Comparison of ENCODE assay signal across 28 cellular contexts in genomic region chr16:26593700-26594099, GRCh38.
DNase-seq lines count a peak whose midpoint lies in the region; ATAC-seq, FAIRE-seq and TF ChIP-seq lines count a peak whose summit lies in the region.
"Had no signal": no experiment of that assay in that cellular context is flagged by ENCODE, and none has a peak within 500 bp of the region (broad histone marks: within the 10 kb centered on the region; RNA-seq: fewer than 3 reads in every experiment).

No MANE protein-coding gene starts in this region.

- H3K36me3 ChIP-seq in KOPT-K1 (ENCODE audit: insufficient read depth, low read length), result no peaks in the 10 kb centered on the region
- H3K36me3 ChIP-seq: Peyer's patch had no signal

- H3K9me3 ChIP-seq in KOPT-K1 (ENCODE audit: insufficient read depth, low read length, poor library complexity, severe bottlenecking), result no peaks in the 10 kb centered on the region
- H3K9me3 ChIP-seq: Peyer's patch had no signal

- H3K9me3 Mint-ChIP-seq in activated naive CD8-positive, alpha-beta T cell (ENCODE audit: low read depth), result no peaks in the 10 kb centered on the region
- peaks cover 3% of the 10 kb centered on the region for H3K9me3 Mint-ChIP-seq in activated naive CD8-positive, alpha-beta T cell treated with anti-CD3 and anti-CD28 coated beads for 36 hours
- H3K9me3 Mint-ChIP-seq in activated T-helper 17 cell treated with anti-CD3 and anti-CD28 coated beads, Interleukin-2, amount 50 U/mL, for 72 hours, result no peaks in the 10 kb centered on the region
- H3K9me3 Mint-ChIP-seq in stimulated activated effector memory CD8-positive, alpha-beta T cell treated with anti-CD3 and anti-CD28 coated beads, Interleukin-12 subunit alpha, Interleukin-12 subunit beta, amount 100 ng/mL, for 72 hours, result no peaks in the 10 kb centered on the region
- H3K9me3 Mint-ChIP-seq: CD8-positive, alpha-beta T cell; IgD-negative memory B cell had no signal

- H3K27ac Mint-ChIP-seq in activated naive CD8-positive, alpha-beta T cell, result peak overlapping the region; percentile 68
- H3K27ac Mint-ChIP-seq in activated naive CD8-positive, alpha-beta T cell treated with anti-CD3 and anti-CD28 coated beads for 36 hours, result no peak overlapping the region
- H3K27ac Mint-ChIP-seq in activated T-helper 17 cell treated with anti-CD3 and anti-CD28 coated beads, Interleukin-2, amount 50 U/mL, for 72 hours, result peak overlapping the region; percentile 61
- peak overlapping the region; percentile 57 for H3K27ac Mint-ChIP-seq in stimulated activated effector memory CD8-positive, alpha-beta T cell treated with anti-CD3 and anti-CD28 coated beads, Interleukin-12 subunit alpha, Interleukin-12 subunit beta, amount 100 ng/mL, for 72 hours
- H3K27ac Mint-ChIP-seq: CD8-positive, alpha-beta T cell; GM23338; IgD-negative memory B cell had no signal

- peaks cover 1% of the 10 kb centered on the region for H3K27me3 Mint-ChIP-seq in activated naive CD8-positive, alpha-beta T cell
- H3K27me3 Mint-ChIP-seq in activated naive CD8-positive, alpha-beta T cell treated with anti-CD3 and anti-CD28 coated beads for 36 hours, result peaks cover 56% of the 10 kb centered on the region
- no peaks in the 10 kb centered on the region for H3K27me3 Mint-ChIP-seq in activated T-helper 17 cell treated with anti-CD3 and anti-CD28 coated beads, Interleukin-2, amount 50 U/mL, for 72 hours

- peaks cover 28% of the 10 kb centered on the region for H3K4me1 Mint-ChIP-seq in activated naive CD8-positive, alpha-beta T cell (ENCODE audit: low read depth)
- H3K4me1 Mint-ChIP-seq in activated naive CD8-positive, alpha-beta T cell treated with anti-CD3 and anti-CD28 coated beads for 36 hours, result peaks cover 33% of the 10 kb centered on the region
- H3K4me1 Mint-ChIP-seq in activated T-helper 17 cell treated with anti-CD3 and anti-CD28 coated beads, Interleukin-2, amount 50 U/mL, for 72 hours, result peaks cover 7% of the 10 kb centered on the region
- H3K4me1 Mint-ChIP-seq in stimulated activated effector memory CD8-positive, alpha-beta T cell treated with anti-CD3 and anti-CD28 coated beads, Interleukin-12 subunit alpha, Interleukin-12 subunit beta, amount 100 ng/mL, for 72 hours, result peaks cover 26% of the 10 kb centered on the region
- H3K4me1 Mint-ChIP-seq: IgD-negative memory B cell had no signal

- peak overlapping the region; percentile 94 for H3K27ac ChIP-seq in KOPT-K1 (ENCODE audit: low read depth, low read length, poor library complexity, severe bottlenecking)
- H3K27ac ChIP-seq: KMS-11, Peyer's patch had no signal

- no peak for ATAC-seq in activated T-helper 17 cell treated with anti-CD3 and anti-CD28 coated beads, Interleukin-2, amount 50 U/mL, for 72 hours (replicated peaks)
- no peak for ATAC-seq in stimulated activated effector memory CD8-positive, alpha-beta T cell treated with anti-CD3 and anti-CD28 coated beads, Interleukin-12 subunit alpha, Interleukin-12 subunit beta, amount 100 ng/mL, for 72 hours
- ATAC-seq: CD8-positive, alpha-beta T cell; GM12878; GM23338 had no signal

- H3K36me3 Mint-ChIP-seq in activated naive CD8-positive, alpha-beta T cell, result no peaks in the 10 kb centered on the region
- H3K36me3 Mint-ChIP-seq in activated naive CD8-positive, alpha-beta T cell treated with anti-CD3 and anti-CD28 coated beads for 36 hours, result peaks cover 14% of the 10 kb centered on the region
- H3K36me3 Mint-ChIP-seq in activated T-helper 17 cell treated with anti-CD3 and anti-CD28 coated beads, Interleukin-2, amount 50 U/mL, for 72 hours (ENCODE audit: low read depth), result no peaks in the 10 kb centered on the region
- peaks cover 5% of the 10 kb centered on the region for H3K36me3 Mint-ChIP-seq in stimulated activated effector memory CD8-positive, alpha-beta T cell treated with anti-CD3 and anti-CD28 coated beads, Interleukin-12 subunit alpha, Interleukin-12 subunit beta, amount 100 ng/mL, for 72 hours
- H3K36me3 Mint-ChIP-seq: CD8-positive, alpha-beta T cell; IgD-negative memory B cell had no signal

- no peak for FAIRE-seq in H54 (lab: Jason Lieb, UNC)
- FAIRE-seq: GM12878 had no signal

- TF ChIP-seq POLR2A in H54 (IDR thresholded peaks at IDR 0.05; ENCODE audit: low read depth, low read length), result no peak

- no peak for DNase-seq in activated naive CD8-positive, alpha-beta T cell treated with anti-CD3 and anti-CD28 coated beads for 36 hours
- no peak for DNase-seq in stimulated activated effector memory CD8-positive, alpha-beta T cell treated with anti-CD3 and anti-CD28 coated beads, Interleukin-12 subunit alpha, Interleukin-12 subunit beta, amount 100 ng/mL, for 72 hours (ENCODE audit: low spot score in 2 of 2)
- DNase-seq in effector CD4-positive, alpha-beta T cell, result no peak
- no peak for DNase-seq in H54 (ENCODE audit: insufficient read length, low spot score)
- DNase-seq: C1 segment of cervical spinal cord; CD8-positive, alpha-beta T cell; DMS 273 treated with DMSO at 0.1 percent for 48 hours; DMS79; EL; GDM1; HCEC 1CT; NCI-H1048; NCI-H1417 treated with DMSO at 0.1 percent for 48 hours; NCI-H1694 treated with DMSO at 0.1 percent for 48 hours; NCI-H2081; NCI-H2171; NCI-H226; NCI-H510A; OCI-M1; Peyer's patch; SHP77 treated with DMSO at 0.1 percent for 48 hours had no signal

- H3K4me3 Mint-ChIP-seq in activated naive CD8-positive, alpha-beta T cell, result no peak overlapping the region
- H3K4me3 Mint-ChIP-seq in activated naive CD8-positive, alpha-beta T cell treated with anti-CD3 and anti-CD28 coated beads for 36 hours, result no peak overlapping the region
- peak overlapping the region; percentile 33 for H3K4me3 Mint-ChIP-seq in activated T-helper 17 cell treated with anti-CD3 and anti-CD28 coated beads, Interleukin-2, amount 50 U/mL, for 72 hours
- H3K4me3 Mint-ChIP-seq in stimulated activated effector memory CD8-positive, alpha-beta T cell treated with anti-CD3 and anti-CD28 coated beads, Interleukin-12 subunit alpha, Interleukin-12 subunit beta, amount 100 ng/mL, for 72 hours, result peak overlapping the region; percentile 36
- H3K4me3 Mint-ChIP-seq: CD8-positive, alpha-beta T cell; GM23338; IgD-negative memory B cell had no signal

Comparison
In these comparisons a context has a peak if more than half of its experiments do, and no peak if none do; other contexts are left out.
1. H3K4me3 Mint-ChIP-seq: peak in activated T-helper 17 cell treated with anti-CD3 and anti-CD28 coated beads, Interleukin-2, amount 50 U/mL, for 72 hours (single experiment) and stimulated activated effector memory CD8-positive, alpha-beta T cell treated with anti-CD3 and anti-CD28 coated beads, Interleukin-12 subunit alpha, Interleukin-12 subunit beta, amount 100 ng/mL, for 72 hours (single experiment); none in activated naive CD8-positive, alpha-beta T cell (single experiment) and activated naive CD8-positive, alpha-beta T cell treated with anti-CD3 and anti-CD28 coated beads for 36 hours (single experiment).